In the genomic region with DNA sequence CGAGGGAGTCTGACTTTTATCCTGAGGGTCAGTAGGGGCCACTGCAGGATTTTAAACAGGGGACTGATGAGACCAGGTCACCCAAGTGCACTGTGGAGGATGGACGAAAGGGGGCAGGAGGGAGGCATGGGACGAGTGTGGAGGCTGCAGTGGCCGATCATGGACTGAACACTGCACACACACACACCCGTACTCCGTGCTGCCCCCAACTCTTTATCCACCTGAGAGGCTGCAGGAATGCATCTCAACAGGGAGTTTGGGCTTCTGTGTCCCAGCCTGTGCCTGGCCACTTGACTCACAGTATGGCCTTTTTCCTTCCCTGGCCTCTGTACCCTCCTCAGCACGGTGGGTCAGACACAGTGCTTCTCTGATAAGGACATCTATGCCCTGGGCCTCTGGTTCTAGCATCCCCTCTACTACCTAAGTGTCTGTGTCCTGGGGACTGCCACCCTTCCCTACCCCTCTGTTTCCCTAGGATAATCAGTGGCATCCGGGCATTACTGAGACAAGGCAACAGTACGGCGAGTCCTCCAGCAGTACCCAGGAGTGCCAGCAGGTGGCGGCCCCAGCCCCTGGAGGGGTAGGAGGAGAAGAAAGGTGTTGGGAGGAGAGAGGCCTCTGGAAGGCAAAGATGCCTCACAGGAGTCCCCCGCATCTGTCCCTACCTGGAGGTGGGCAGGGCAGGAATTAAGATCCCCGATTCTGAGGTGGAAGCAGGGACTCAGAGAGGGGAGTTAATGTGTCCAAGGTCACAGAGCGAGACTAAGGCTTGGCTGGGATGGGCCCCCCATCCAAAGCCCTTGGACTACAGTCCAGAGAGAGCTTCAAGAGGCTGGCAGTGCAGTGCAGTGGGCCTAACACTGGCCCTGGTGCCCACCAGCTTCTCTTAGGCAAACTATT, we compare ENCODE assay signal across 8 cellular contexts. TPM values are rescaled to one million over a fixed set of nuclear protein-coding genes. Genes with fewer than 3 reads are reported as not detected.
DNase-seq lines count a peak whose midpoint lies in the region; ATAC-seq and TF ChIP-seq lines count a peak whose summit lies in the region.

No MANE protein-coding gene starts in this region.

- H3K4me3 Mint-ChIP-seq in activated T-cell treated with anti-CD3 and anti-CD28 coated beads, Interleukin-2, amount 50 U/mL, for 4 hours, result no peak overlapping the region
- H3K4me3 Mint-ChIP-seq in neural crest cell, result peak overlapping the region; percentile 64

- H3K27me3 ChIP-seq in fibroblast of lung (ENCODE audit: control insufficient read depth, insufficient read depth, low read length) (no peaks in the 10 kb centered on the region), stomach (peaks cover 0 to 10% (median 3%) of the 10 kb centered on the region in 3 donors)

- intact Hi-C loops in stomach (cut with DNase I; ENCODE audit: low total_unique reads), result loop anchor here (5.0 kb wide), 1 partner anchor 61 kb away; no protein-coding TSS in a partner anchor

- no peaks in the 10 kb centered on the region for H3K9me3 Mint-ChIP-seq in activated T-cell treated with anti-CD3 and anti-CD28 coated beads, Interleukin-2, amount 50 U/mL, for 4 hours
- no peaks in the 10 kb centered on the region for H3K9me3 Mint-ChIP-seq in neural crest cell

- no peak overlapping the region for H3K4me2 ChIP-seq in fibroblast of lung (ENCODE audit: extremely low read depth, insufficient read depth, low read length)

- H2AFZ ChIP-seq in fibroblast of lung (ENCODE audit: low read length), result peak overlapping the region; percentile 23

- no peak overlapping the region for H3K27ac ChIP-seq in fibroblast of lung (ENCODE audit: insufficient read depth, low read length)
- peak overlapping the region in 3 of 5 donors; percentile 66 to 84 (median 81) for H3K27ac ChIP-seq in stomach

- no peak for TF ChIP-seq POLR2A in stomach (IDR thresholded peaks at IDR 0.05)

- H3K27ac Mint-ChIP-seq in neural crest cell (ENCODE audit: unreplicated experiment), result peak overlapping the region; percentile 74

- H3K36me3 Mint-ChIP-seq in activated T-cell treated with anti-CD3 and anti-CD28 coated beads, Interleukin-2, amount 50 U/mL, for 4 hours (ENCODE audit: insufficient read depth), result no peaks in the 10 kb centered on the region
- H3K36me3 Mint-ChIP-seq in neural crest cell (ENCODE audit: low read depth), result no peaks in the 10 kb centered on the region

- H3K4me1 ChIP-seq in fibroblast of lung (ENCODE audit: control insufficient read depth, extremely low read depth, insufficient read depth, low read length) (peaks cover 42% of the 10 kb centered on the region), stomach (peaks cover under 1 to 27% (median 15%) of the 10 kb centered on the region in 4 donors)

- no peak for TF ChIP-seq EP300 in stomach (IDR thresholded peaks at IDR 0.05)

- H3K27me3 Mint-ChIP-seq in activated T-cell treated with anti-CD3 and anti-CD28 coated beads, Interleukin-2, amount 50 U/mL, for 4 hours (ENCODE audit: low read depth), result peaks cover 30% of the 10 kb centered on the region
- H3K27me3 Mint-ChIP-seq in neural crest cell (ENCODE audit: low read depth), result peaks cover 29% of the 10 kb centered on the region

- no peaks in the 10 kb centered on the region for H3K4me1 Mint-ChIP-seq in activated T-cell treated with anti-CD3 and anti-CD28 coated beads, Interleukin-2, amount 50 U/mL, for 4 hours (ENCODE audit: low read depth)
- H3K4me1 Mint-ChIP-seq in neural crest cell, result peaks cover 69% of the 10 kb centered on the region

- H3K36me3 ChIP-seq in fibroblast of lung (ENCODE audit: control insufficient read depth, insufficient read depth, low read length) (no peaks in the 10 kb centered on the region), stomach (no peaks in the 10 kb centered on the region)

- H3K4me3 ChIP-seq in fibroblast of lung (replicated peaks in 1 of 4; ENCODE audit: control extremely low read depth in 1 of 4, insufficient read depth in 1 of 4, low read depth in 3 of 4, low read length in 4 of 4), result no peak overlapping the region
- H3K4me3 ChIP-seq in stomach, result no peak overlapping the region

- no peaks in the 10 kb centered on the region for H3K79me2 ChIP-seq in fibroblast of lung (ENCODE audit: control insufficient read depth, insufficient read depth, low read length)

- TF ChIP-seq CTCF in fibroblast of lung (conservative IDR thresholded peaks at IDR 0.05 in 1 of 2, IDR thresholded peaks at IDR 0.05 in 1 of 2; ENCODE audit: low read depth in 1 of 2, low read length in 2 of 2) (peak; percentile 89 to 99), neural crest cell (conservative IDR thresholded peaks at IDR 0.05) (peak; percentile 88), stomach (IDR thresholded peaks at IDR 0.05) (peak in 6 of 7 experiments; percentile 69 to 96 (median 94))

- peak; percentile 72 for ATAC-seq in GM19438 (IDR thresholded peaks at IDR 0.05; ENCODE audit: low read depth, unreplicated experiment)
- peak; percentile 76 to 88 for ATAC-seq in activated T-cell treated with anti-CD3 and anti-CD28 coated beads, Interleukin-2, amount 50 U/mL, for 4 hours

- no peak overlapping the region for H3K9ac ChIP-seq in fibroblast of lung (ENCODE audit: insufficient read depth, low read length)

- H3K9me3 ChIP-seq in fibroblast of lung (ENCODE audit: control insufficient read depth, insufficient read depth, low read depth, low read length) (no peaks in the 10 kb centered on the region), stomach (no peaks in the 10 kb centered on the region)

- WGBS in stomach, 5 donors, result 36 to 43% (median 38%) methylated on average over 14 of the region's 14 CpGs

- DNase-seq in C1 segment of cervical spinal cord (lab: John Stamatoyannopoulos, UW), result peak in 11 of 14 donors; percentile 22 to 80 (median 53)
- peak; percentile 88 for DNase-seq in HPDE6-E6E7 (ENCODE audit: extremely low spot score)
- peak; percentile 43 for DNase-seq in OCI-M2 (lab: John Stamatoyannopoulos, UW; ENCODE audit: unreplicated experiment)
- peak; percentile 69 for DNase-seq in activated T-cell treated with anti-CD3 and anti-CD28 coated beads, Interleukin-2, amount 50 U/mL, for 4 hours
- DNase-seq in fibroblast of lung (ENCODE audit: low read depth in 2 of 2), result peak; percentile 52 to 68
- peak; percentile 99 for DNase-seq in neural crest cell (ENCODE audit: low read depth, low spot score)
- DNase-seq in stomach, result peak; percentile 87

- no peaks in the 10 kb centered on the region for H4K20me1 ChIP-seq in fibroblast of lung (ENCODE audit: control insufficient read depth, extremely low read depth, insufficient read depth, low read length)

RNA-seq across cellular contexts. Expression of gene CDX1, which starts 5.1 kb away (rescaled TPM):
- under 1 TPM in 1 of 3 donors, not detected in 2; 0.13 TPM for total RNA-seq in activated T-cell treated with anti-CD3 and anti-CD28 coated beads, Interleukin-2, amount 50 U/mL, for 4 hours
- total RNA-seq in fibroblast of lung (under 0.01 and 0.33 TPM in 2 replicates), neural crest cell (not detected in 2 replicates), stomach (100 to 1,000 TPM in 1 of 5 donors, 1 to 10 TPM in 1, not detected in 3; 2.0 to 472 TPM)
- polyA plus RNA-seq in fibroblast of lung (0.09 and 1.8 TPM in 2 replicates), stomach (under 1 TPM in 1 of 3 donors, not detected in 2; 0.31 TPM)
- polyA plus RNA-seq in fibroblast of lung (2012), result 1.6 TPM in 1 of 2 replicates, not detected in the other
- 1.5 TPM in 1 of 2 replicates, not detected in the other for polyA minus RNA-seq in fibroblast of lung (ENCODE audit: low replicate concordance)

RNA-seq across cellular contexts. Expression of gene PDGFRB, which starts 5.8 kb away (rescaled TPM):
- under 1 TPM; 0.19 to 0.40 (median 0.37) TPM for total RNA-seq in activated T-cell treated with anti-CD3 and anti-CD28 coated beads, Interleukin-2, amount 50 U/mL, for 4 hours
- 151 and 231 TPM in 2 replicates for total RNA-seq in fibroblast of lung
- polyA plus RNA-seq in fibroblast of lung, result 77.4 and 347 TPM in 2 replicates
- 109 and 618 TPM in 2 replicates for polyA plus RNA-seq in fibroblast of lung (2012)
- 549 and 2,332 TPM in 2 replicates for polyA minus RNA-seq in fibroblast of lung (ENCODE audit: low replicate concordance)
- total RNA-seq in neural crest cell, result 10.8 and 15.3 TPM in 2 replicates
- 10 to 100 TPM; 16.5 to 71.2 (median 53.1) TPM for total RNA-seq in stomach
- 1 to 10 TPM; 4.7 to 9.1 (median 6.9) TPM for polyA plus RNA-seq in stomach

RNA-seq across cellular contexts. Expression of gene SLC6A7, which starts 28.4 kb away (rescaled TPM):
- not detected for total RNA-seq in activated T-cell treated with anti-CD3 and anti-CD28 coated beads, Interleukin-2, amount 50 U/mL, for 4 hours
- total RNA-seq in fibroblast of lung, result not detected in 2 replicates
- polyA plus RNA-seq in fibroblast of lung, result 0.02 TPM in 1 of 2 replicates, not detected in the other
- 0.03 TPM in 1 of 2 replicates, not detected in the other for polyA plus RNA-seq in fibroblast of lung (2012)
- polyA minus RNA-seq in fibroblast of lung (ENCODE audit: low replicate concordance), result not detected in 2 replicates
- not detected in 2 replicates for total RNA-seq in neural crest cell
- 10 to 100 TPM in 1 of 5 donors, not detected in 4; 29.3 TPM for total RNA-seq in stomach
- polyA plus RNA-seq in stomach, result not detected

Comparison
In these comparisons a context has a peak if more than half of its experiments do, and no peak if none do; other contexts are left out.
1. DNase-seq: peak in every context shown above with its lines; median percentile 99 in neural crest cell; 88 in HPDE6-E6E7; 87 in stomach; 69 in activated T-cell treated with anti-CD3 and anti-CD28 coated beads, Interleukin-2, amount 50 U/mL, for 4 hours; 60 in fibroblast of lung; 53 in C1 segment of cervical spinal cord; 43 in OCI-M2.